In genomic region chr15:45198337-45199135, GRCh38 we compare ENCODE assay signal across 8 cellular contexts.
DNase-seq lines count a peak whose midpoint lies in the region; ATAC-seq and TF ChIP-seq lines count a peak whose summit lies in the region.

No MANE protein-coding gene starts in this region.

- in situ Hi-C loops in GM18951 (cut with MboI; ENCODE audit: low sequenced_read_pairs, unreplicated experiment): no loop called here

- DNase-seq in AG20443 (ENCODE audit: low spot score) (peak; percentile 93), NCI-H345 treated with DMSO at 0.1 percent for 48 hours (lab: John Stamatoyannopoulos, UW; ENCODE audit: unreplicated experiment) (peak; percentile 85), choroid plexus epithelial cell (ENCODE audit: low read depth) (peak; percentile 99), left kidney (ENCODE audit: low read depth, low spot score) (peak; percentile 98)
- peak; percentile 93 for DNase-seq in activated CD4-positive, alpha-beta T cell treated with anti-CD3 and anti-CD28 coated beads for 1 hour
- peak; percentile 94 for DNase-seq in stimulated activated CD4-positive, alpha-beta T cell treated with anti-CD3 and anti-CD28 coated beads, Interleukin-1b, Interleukin-23, amount 100 ng/mL, for 48 hours

- H3K4me3 ChIP-seq in choroid plexus epithelial cell (ENCODE audit: low read depth, low read length): peak overlapping the region; percentile 90

- peak; percentile 63 for ATAC-seq in HG03175 (IDR thresholded peaks at IDR 0.05; ENCODE audit: unreplicated experiment)

- TF ChIP-seq CTCF in choroid plexus epithelial cell (conservative IDR thresholded peaks at IDR 0.05; ENCODE audit: low read depth, low read length): peak; percentile 87

- TF ChIP-seq POLR2A in GM18951 (IDR thresholded peaks at IDR 0.05; ENCODE audit: extremely low read depth, insufficient read depth, insufficient read length): peak; percentile 78

Comparison
In these comparisons a context has a peak if more than half of its experiments do, and no peak if none do; other contexts are left out.
1. Peak in every context shown above with its lines: DNase-seq, ATAC-seq and H3K4me3 ChIP-seq.